In genomic region chr2:117917223-117917917, GRCh38 we compare ENCODE assay signal across 13 cellular contexts.
DNase-seq lines count a peak whose midpoint lies in the region; ATAC-seq and TF ChIP-seq lines count a peak whose summit lies in the region.
"Had no signal": no experiment of that assay in that cellular context is flagged by ENCODE, and none has a peak within 500 bp of the region (broad histone marks: within the 10 kb centered on the region; RNA-seq: fewer than 3 reads in every experiment).

No MANE protein-coding gene starts in this region.

- no peaks in the 10 kb centered on the region for H3K9me2 ChIP-seq in HCT116 (ENCODE audit: insufficient read depth)

- no peaks in the 10 kb centered on the region for H4K20me1 ChIP-seq in HCT116 (ENCODE audit: insufficient read depth)

- no peaks in the 10 kb centered on the region for H3K4me1 ChIP-seq in A673 (ENCODE audit: insufficient read depth, low read length, poor library complexity, severe bottlenecking)
- no peaks in the 10 kb centered on the region for H3K4me1 ChIP-seq in HCT116 (ENCODE audit: control insufficient read depth in 1 of 2, insufficient read depth in 2 of 2, low read length in 2 of 2)
- H3K4me1 ChIP-seq in left lung, result no peaks in the 10 kb centered on the region

- no peak overlapping the region for H3K4me3 ChIP-seq in A673 (ENCODE audit: low read depth, low read length, poor library complexity, severe bottlenecking)
- no peak overlapping the region for H3K4me3 ChIP-seq in HCT116 (replicated peaks in 1 of 2; ENCODE audit: low read depth in 1 of 2, low read length in 2 of 2)
- no peak overlapping the region for H3K4me3 ChIP-seq in left lung

- H3K79me2 ChIP-seq in HCT116 (ENCODE audit: insufficient read depth, low read length), result no peaks in the 10 kb centered on the region

- DNase-seq in A673 (ENCODE audit: low spot score) (no peak), HCT116 (ENCODE audit: low read depth, low spot score) (no peak), amniotic stem cell (lab: John Stamatoyannopoulos, UW) (peak; percentile 2), iPS-NIHi7 (ENCODE audit: extremely low spot score) (peak; percentile 57), left lung (no peak)
- DNase-seq in activated CD4-positive, alpha-beta T cell treated with anti-CD3 and anti-CD28 coated beads for 48 hours, result no peak
- DNase-seq: caudate nucleus; CD4-positive, alpha-beta memory T cell; glutamatergic neuron; NCI-H446 treated with DMSO at 0.1 percent for 48 hours; stimulated activated CD4-positive, alpha-beta T cell treated with anti-CD3 and anti-CD28 coated beads, Interleukin-4, amount 100 ng/mL, for 4 hours had no signal

- H2AFZ ChIP-seq in HCT116 (ENCODE audit: low read depth, low read length, poor library complexity, severe bottlenecking), result no peak overlapping the region

- no peaks in the 10 kb centered on the region for H3K27me3 ChIP-seq in A673 (replicated peaks; ENCODE audit: insufficient read depth, low read depth, low read length, poor library complexity)
- no peaks in the 10 kb centered on the region for H3K27me3 ChIP-seq in HCT116 (ENCODE audit: insufficient read depth, low read length)
- H3K27me3 ChIP-seq in left lung, result no peaks in the 10 kb centered on the region

- RAD21 ChIA-PET in HCT116 (lab: Charles Lee; ENCODE audit: low non-redundant PET in 1 of 2, low total read pairs in 2 of 2, uncharacterized antibody in 2 of 2, unreplicated experiment in 2 of 2), result no interaction called here

- no peaks in the 10 kb centered on the region for H3K9me3 ChIP-seq in A673 (ENCODE audit: low read depth, low read length, poor library complexity, severe bottlenecking)
- no peaks in the 10 kb centered on the region for H3K9me3 ChIP-seq in HCT116 (ENCODE audit: control insufficient read depth in 1 of 2, insufficient read depth in 1 of 2, low read depth in 1 of 2, low read length in 2 of 2)
- peaks cover 0 to 8% of the 10 kb centered on the region in 2 donors for H3K9me3 ChIP-seq in left lung

- no peak for TF ChIP-seq POLR2A in HCT116 (IDR thresholded peaks at IDR 0.05; ENCODE audit: borderline replicate concordance, extremely low read depth, insufficient read depth, insufficient read length)

- CTCF ChIA-PET in A673 (lab: Charles Lee) (no interaction called here), HCT116 (lab: Charles Lee) (no interaction called here)

- H3K36me3 ChIP-seq in A673 (ENCODE audit: insufficient read depth, low read length, poor library complexity, severe bottlenecking) (peaks cover 16% of the 10 kb centered on the region), HCT116 (ENCODE audit: control insufficient read depth in 1 of 2, insufficient read depth in 2 of 2, low read length in 2 of 2) (peaks cover 12 to 34% of the 10 kb centered on the region in 2 experiments; a peak in 2 of 4 replicates), left lung (peaks cover 0 to 76% of the 10 kb centered on the region in 2 donors)

- H3K27ac ChIP-seq in A673 (ENCODE audit: low read depth, low read length, poor library complexity, severe bottlenecking) (no peak overlapping the region), HCT116 (ENCODE audit: low read depth, low read length) (no peak overlapping the region), left lung (no peak overlapping the region)

- BruUV-seq in A673 (replicated peaks; lab: Mats Ljungman, UMichigan), result no TSS peak
- BruUV-seq in HCT116 (replicated peaks; lab: Mats Ljungman, UMichigan), result no TSS peak

- peak; percentile 24; the same call in 1 of the 2 replicates for TF ChIP-seq CTCF in A673 (conservative IDR thresholded peaks at IDR 0.05; ENCODE audit: low read depth, low read length)
- TF ChIP-seq CTCF in HCT116 (IDR thresholded peaks at IDR 0.05 in 2 of 3, conservative IDR thresholded peaks at IDR 0.05 in 1 of 3; ENCODE audit: borderline replicate concordance in 1 of 3, insufficient read depth in 1 of 3, low read depth in 2 of 3, low read length in 2 of 3), result peak in 1 of 3 experiments; percentile 19; a peak in 2 of 6 replicates
- no peak for TF ChIP-seq CTCF in left lung (IDR thresholded peaks at IDR 0.05)

- H3K4me2 ChIP-seq in HCT116 (ENCODE audit: low read length), result no peak overlapping the region

- POLR2A ChIA-PET in A673 (lab: Charles Lee; ENCODE audit: low non-redundant PET), result no interaction called here
- POLR2A ChIA-PET in HCT116 (lab: Charles Lee), result no interaction called here

- TF ChIP-seq RAD21 in HCT116 (IDR thresholded peaks at IDR 0.05; ENCODE audit: low read depth), result no peak

- H3K9ac ChIP-seq in HCT116 (ENCODE audit: low read length), result no peak overlapping the region

- ATAC-seq in HCT116 (0 out of 2 replicates have a peak, but pooled peaks have one; percentile 44), left lung (no peak), HG03097 (IDR thresholded peaks at IDR 0.05; ENCODE audit: low FRiP score, unreplicated experiment) (no peak), HG03354 (IDR thresholded peaks at IDR 0.05; ENCODE audit: poor library complexity, severe bottlenecking, unreplicated experiment) (no peak)

- intact Hi-C loops in A673 (cut with micrococcal nuclease; ENCODE audit: unreplicated experiment), result no loop called here
- intact Hi-C loops in HCT116 (cut with micrococcal nuclease), result no loop called here
- intact Hi-C loops in left lung (cut with DNase I), result no loop called here

TF ChIP-seq in HCT116, 20 proteins besides CTCF, POLR2A, EP300 and RAD21:
- TF ChIP-seq FOSL1 (IDR thresholded peaks at IDR 0.05; ENCODE audit: low read depth) (no peak), JUND (IDR thresholded peaks at IDR 0.05) (no peak), REST (IDR thresholded peaks at IDR 0.05; ENCODE audit: low read depth) (no peak), CEBPB (IDR thresholded peaks at IDR 0.05; ENCODE audit: low read depth) (no peak), EGR1 (IDR thresholded peaks at IDR 0.05; ENCODE audit: low read depth) (no peak), SIN3A (IDR thresholded peaks at IDR 0.05; ENCODE audit: low read depth) (no peak), TCF7L2 (IDR thresholded peaks at IDR 0.05; ENCODE audit: borderline replicate concordance, extremely low read depth, insufficient read depth, insufficient read length) (no peak), ATF3 (IDR thresholded peaks at IDR 0.05) (no peak), SRF (IDR thresholded peaks at IDR 0.05; ENCODE audit: low read depth) (no peak), ZNF274 (IDR thresholded peaks at IDR 0.05; ENCODE audit: low read depth, low read length) (no peak), CBX3 (IDR thresholded peaks at IDR 0.05; ENCODE audit: low read depth) (no peak), ELF1 (IDR thresholded peaks at IDR 0.05; ENCODE audit: borderline replicate concordance, low read depth) (no peak), ZBTB33 (IDR thresholded peaks at IDR 0.05; ENCODE audit: extremely low read depth, insufficient replicate concordance, low read length) (no peak)

Comparison
In these comparisons a context has a peak if more than half of its experiments do, and no peak if none do; other contexts are left out.
1. DNase-seq: peak in amniotic stem cell (single experiment) and iPS-NIHi7 (single experiment); none in A673 (single experiment), HCT116 (single experiment), activated CD4-positive, alpha-beta T cell treated with anti-CD3 and anti-CD28 coated beads for 48 hours (single experiment) and left lung (0 of 2).